Comparison of ENCODE assay signal across 12 cellular contexts in genomic region chr12:12403264-12404248, GRCh38. TPM values are rescaled to one million over a fixed set of nuclear protein-coding genes. Genes with fewer than 3 reads are reported as not detected.
DNase-seq lines count a peak whose midpoint lies in the region; ATAC-seq and TF ChIP-seq lines count a peak whose summit lies in the region.
"Had no signal": no experiment of that assay in that cellular context is flagged by ENCODE, and none has a peak within 500 bp of the region (broad histone marks: within the 10 kb centered on the region; RNA-seq: fewer than 3 reads in every experiment).

No MANE protein-coding gene starts in this region.

- intact Hi-C loops in left ventricle myocardium superior (cut with micrococcal nuclease) (no loop called here), left ventricle myocardium inferior (cut with micrococcal nuclease) (no loop called here), upper lobe of right lung (cut with DNase I) (no loop called here)
- intact Hi-C loops in activated T-helper 2 cell treated with anti-CD3 and anti-CD28 coated beads, Interferon-gamma antibody, Interleukin-2, Interleukin-4, amounts not matched to agents 10 μg/mL and 5 μg/mL and 100 μg/mL, durations not matched to agents 14 hours and 24 hours and 36 hours (cut with micrococcal nuclease) = loop anchor here (2.0 kb wide), 2 partner anchors 19 to 21 kb away; no protein-coding TSS in a partner anchor

- H3K27me3 Mint-ChIP-seq in activated T-helper 2 cell treated with anti-CD3 and anti-CD28 coated beads, Interferon-gamma antibody, Interleukin-2, Interleukin-4, amounts not matched to agents 10 μg/mL and 5 μg/mL and 100 μg/mL, durations not matched to agents 14 hours and 24 hours and 36 hours (ENCODE audit: low read depth) = no peaks in the 10 kb centered on the region

- TF ChIP-seq CTCF in left ventricle myocardium inferior (IDR thresholded peaks at IDR 0.05; ENCODE audit: borderline replicate concordance) = no peak
- TF ChIP-seq CTCF in liver (IDR thresholded peaks at IDR 0.05; ENCODE audit: low read depth, low read length, missing input control) = no peak
- no peak for TF ChIP-seq CTCF in upper lobe of right lung (IDR thresholded peaks at IDR 0.05)

- ATAC-seq in left ventricle myocardium superior = peak; percentile 22
- peak; percentile 48 for ATAC-seq in upper lobe of right lung
- ATAC-seq in HG03469 (IDR thresholded peaks at IDR 0.05; ENCODE audit: unreplicated experiment) = no peak
- ATAC-seq: GM12878 had no signal

- peak overlapping the region; percentile 49 for H3K4me3 Mint-ChIP-seq in activated T-helper 2 cell treated with anti-CD3 and anti-CD28 coated beads, Interferon-gamma antibody, Interleukin-2, Interleukin-4, amounts not matched to agents 10 μg/mL and 5 μg/mL and 100 μg/mL, durations not matched to agents 14 hours and 24 hours and 36 hours (ENCODE audit: low read depth)

- H3K27ac ChIP-seq in left ventricle myocardium inferior (replicated peaks) (no peak overlapping the region), liver (ENCODE audit: low read depth in 1 of 2, low read length in 2 of 2) (peak overlapping the region; percentile 61 to 82), upper lobe of right lung (peak overlapping the region; percentile 3)

- peak overlapping the region; percentile 90 for H3K27ac Mint-ChIP-seq in activated T-helper 2 cell treated with anti-CD3 and anti-CD28 coated beads, Interferon-gamma antibody, Interleukin-2, Interleukin-4, amounts not matched to agents 10 μg/mL and 5 μg/mL and 100 μg/mL, durations not matched to agents 14 hours and 24 hours and 36 hours

- TF ChIP-seq RAD21 in liver (IDR thresholded peaks at IDR 0.05) = no peak

- H3K4me3 ChIP-seq in left ventricle myocardium inferior = no peak overlapping the region
- no peak overlapping the region for H3K4me3 ChIP-seq in liver (ENCODE audit: low read depth in 1 of 3, low read length in 3 of 3)
- H3K4me3 ChIP-seq in upper lobe of right lung = no peak overlapping the region
- H3K4me3 ChIP-seq: GM12878 had no signal

- H3K4me1 Mint-ChIP-seq in activated T-helper 2 cell treated with anti-CD3 and anti-CD28 coated beads, Interferon-gamma antibody, Interleukin-2, Interleukin-4, amounts not matched to agents 10 μg/mL and 5 μg/mL and 100 μg/mL, durations not matched to agents 14 hours and 24 hours and 36 hours (ENCODE audit: low read depth) = peaks cover 58% of the 10 kb centered on the region

- WGBS in liver = 48% methylated on average over 9 of the region's 9 CpGs

- no peak for DNase-seq in left ventricle myocardium superior
- no peak for DNase-seq in left ventricle myocardium inferior
- no peak for DNase-seq in activated T-helper 2 cell treated with anti-CD3 and anti-CD28 coated beads, Interferon-gamma antibody, Interleukin-2, Interleukin-4, amounts not matched to agents 10 μg/mL and 5 μg/mL and 100 μg/mL, durations not matched to agents 14 hours and 24 hours and 36 hours (ENCODE audit: low spot score)
- DNase-seq in upper lobe of right lung = no peak
- DNase-seq in islet precursor cell = no peak
- no peak for DNase-seq in middle frontal gyrus (ENCODE audit: extremely low spot score, low spot score)
- DNase-seq: effector memory CD4-positive, alpha-beta T cell; KG1; NCI-H526 had no signal

- H3K27me3 ChIP-seq in left ventricle myocardium inferior (ENCODE audit: low read depth) = no peaks in the 10 kb centered on the region
- H3K27me3 ChIP-seq in liver (ENCODE audit: control insufficient read depth in 4 of 4, insufficient read depth in 4 of 4, low read length in 3 of 4) = no peaks in the 10 kb centered on the region
- no peaks in the 10 kb centered on the region for H3K27me3 ChIP-seq in upper lobe of right lung

- peaks cover 36% of the 10 kb centered on the region for H3K4me1 ChIP-seq in left ventricle myocardium inferior
- peaks cover 3 to 39% (median 10%) of the 10 kb centered on the region in 4 donors for H3K4me1 ChIP-seq in liver (ENCODE audit: control insufficient read depth in 4 of 4, insufficient read depth in 4 of 4, low read length in 3 of 4)
- peaks cover 27% of the 10 kb centered on the region for H3K4me1 ChIP-seq in upper lobe of right lung

- peak overlapping the region in 1 of 2 donors; percentile 9 for H3K9ac ChIP-seq in liver (ENCODE audit: low read depth in 1 of 2, low read length in 2 of 2)

- peaks cover 7% of the 10 kb centered on the region for H3K9me3 Mint-ChIP-seq in activated T-helper 2 cell treated with anti-CD3 and anti-CD28 coated beads, Interferon-gamma antibody, Interleukin-2, Interleukin-4, amounts not matched to agents 10 μg/mL and 5 μg/mL and 100 μg/mL, durations not matched to agents 14 hours and 24 hours and 36 hours

- peaks cover 67% of the 10 kb centered on the region for H3K36me3 Mint-ChIP-seq in activated T-helper 2 cell treated with anti-CD3 and anti-CD28 coated beads, Interferon-gamma antibody, Interleukin-2, Interleukin-4, amounts not matched to agents 10 μg/mL and 5 μg/mL and 100 μg/mL, durations not matched to agents 14 hours and 24 hours and 36 hours (ENCODE audit: low read depth)

- H3K36me3 ChIP-seq in left ventricle myocardium inferior (no peaks in the 10 kb centered on the region), liver (ENCODE audit: control insufficient read depth in 4 of 4, insufficient read depth in 3 of 4, low read depth in 1 of 4, low read length in 3 of 4) (no peaks in the 10 kb centered on the region), upper lobe of right lung (no peaks in the 10 kb centered on the region)

- H3K9me3 ChIP-seq in left ventricle myocardium inferior (replicated peaks) = no peaks in the 10 kb centered on the region
- no peaks in the 10 kb centered on the region for H3K9me3 ChIP-seq in liver (ENCODE audit: control insufficient read depth in 4 of 4, low read length in 3 of 4)
- H3K9me3 ChIP-seq in upper lobe of right lung = no peaks in the 10 kb centered on the region

TF ChIP-seq in liver, 16 proteins besides CTCF, POLR2A, EP300 and RAD21 (continues in another document):
- TF ChIP-seq HNF4G (IDR thresholded peaks at IDR 0.05) (peak; percentile 23), EGR1 (IDR thresholded peaks at IDR 0.05; ENCODE audit: low read depth in 2 of 2) (no peak), FOXA1 (IDR thresholded peaks at IDR 0.05) (no peak), JUND (IDR thresholded peaks at IDR 0.05) (no peak), TAF1 (conservative IDR thresholded peaks at IDR 0.05) (no peak), FOXA2 (IDR thresholded peaks at IDR 0.05) (no peak), RXRA (IDR thresholded peaks at IDR 0.05) (peak in 1 of 2 donors; percentile 19), REST (IDR thresholded peaks at IDR 0.05) (no peak), YY1 (IDR thresholded peaks at IDR 0.05) (no peak), HNF4A (conservative IDR thresholded peaks at IDR 0.05) (peak; percentile 53 to 68), SP1 (IDR thresholded peaks at IDR 0.05) (peak; percentile 44)
- TF ChIP-seq, protein P1, sequence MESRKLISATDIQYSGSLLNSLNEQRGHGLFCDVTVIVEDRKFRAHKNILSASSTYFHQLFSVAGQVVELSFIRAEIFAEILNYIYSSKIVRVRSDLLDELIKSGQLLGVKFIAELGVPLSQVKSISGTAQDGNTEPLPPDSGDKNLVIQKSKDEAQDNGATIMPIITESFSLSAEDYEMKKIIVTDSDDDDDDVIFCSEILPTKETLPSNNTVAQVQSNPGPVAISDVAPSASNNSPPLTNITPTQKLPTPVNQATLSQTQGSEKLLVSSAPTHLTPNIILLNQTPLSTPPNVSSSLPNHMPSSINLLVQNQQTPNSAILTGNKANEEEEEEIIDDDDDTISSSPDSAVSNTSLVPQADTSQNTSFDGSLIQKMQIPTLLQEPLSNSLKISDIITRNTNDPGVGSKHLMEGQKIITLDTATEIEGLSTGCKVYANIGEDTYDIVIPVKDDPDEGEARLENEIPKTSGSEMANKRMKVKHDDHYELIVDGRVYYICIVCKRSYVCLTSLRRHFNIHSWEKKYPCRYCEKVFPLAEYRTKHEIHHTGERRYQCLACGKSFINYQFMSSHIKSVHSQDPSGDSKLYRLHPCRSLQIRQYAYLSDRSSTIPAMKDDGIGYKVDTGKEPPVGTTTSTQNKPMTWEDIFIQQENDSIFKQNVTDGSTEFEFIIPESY (IDR thresholded peaks at IDR 0.05) = no peak

RNA-seq across cellular contexts. Expression of gene BORCS5, which starts 46.7 kb away (rescaled TPM):
- 9.3 TPM for total RNA-seq in left ventricle myocardium superior
- total RNA-seq in left ventricle myocardium inferior = 8.7 TPM
- 41.8 and 45.9 TPM in 2 replicates for total RNA-seq in activated T-helper 2 cell treated with anti-CD3 and anti-CD28 coated beads, Interferon-gamma antibody, Interleukin-2, Interleukin-4, amounts not matched to agents 10 μg/mL and 5 μg/mL and 100 μg/mL, durations not matched to agents 14 hours and 24 hours and 36 hours
- 10 to 100 TPM in 1 of 2 donors, 1 to 10 TPM in 1; 8.9 to 11.4 TPM for total RNA-seq in liver
- 1 to 10 TPM; 4.5 to 7.3 TPM for polyA plus RNA-seq in liver
- 14.0 TPM for total RNA-seq in upper lobe of right lung

RNA-seq across cellular contexts. Expression of gene MANSC1, which starts 53.5 kb away (rescaled TPM):
- total RNA-seq in left ventricle myocardium superior (8.4 TPM), left ventricle myocardium inferior (8.7 TPM), liver (1 to 10 TPM; 2.1 to 2.3 TPM), upper lobe of right lung (26.4 TPM)
- total RNA-seq in activated T-helper 2 cell treated with anti-CD3 and anti-CD28 coated beads, Interferon-gamma antibody, Interleukin-2, Interleukin-4, amounts not matched to agents 10 μg/mL and 5 μg/mL and 100 μg/mL, durations not matched to agents 14 hours and 24 hours and 36 hours = 0.25 and 1.6 TPM in 2 replicates
- polyA plus RNA-seq in liver = 1 to 10 TPM; 7.2 to 7.8 TPM
